Comparison of ENCODE assay signal across 26 cellular contexts in genomic region chr18:8208716-8209115, GRCh38.
"Had no signal": no experiment of that assay in that cellular context is flagged by ENCODE, and none has a peak within 500 bp of the region (broad histone marks: within the 10 kb centered on the region; RNA-seq: fewer than 3 reads in every experiment).

No MANE protein-coding gene starts in this region.

- H3K27ac Mint-ChIP-seq: activated naive CD8-positive, alpha-beta T cell; naive thymus-derived CD4-positive, alpha-beta T cell; stimulated activated naive B cell treated with anti-CD40 and anti-IgM and Interleukin-4, amounts not matched to agents 10 μg/mL and 1 μg/mL and 100 μg/mL, for 72 hours; T-cell had no signal

- H3K27me3 Mint-ChIP-seq: naive thymus-derived CD4-positive, alpha-beta T cell; stimulated activated naive B cell treated with anti-CD40 and anti-IgM and Interleukin-4, amounts not matched to agents 10 μg/mL and 1 μg/mL and 100 μg/mL, for 72 hours; T-cell had no signal

- H3K79me2 ChIP-seq: parathyroid adenoma had no signal

- H3K36me3 Mint-ChIP-seq: activated naive CD8-positive, alpha-beta T cell; stimulated activated naive B cell treated with anti-CD40 and anti-IgM and Interleukin-4, amounts not matched to agents 10 μg/mL and 1 μg/mL and 100 μg/mL, for 72 hours had no signal

- H3K4me3 ChIP-seq: cardiac muscle cell, coronary artery, esophagus squamous epithelium, right atrium auricular region, testis, transverse colon had no signal

- H2AFZ ChIP-seq: parathyroid adenoma had no signal

- ATAC-seq: activated CD4-positive, CD25-positive, alpha-beta regulatory T cell treated with anti-CD3 and anti-CD28 coated beads, Interleukin-2, amount 50 U/mL, for 24 hours; left colon; naive thymus-derived CD4-positive, alpha-beta T cell; stimulated activated naive B cell treated with anti-CD40 and anti-IgM and Interleukin-4, amounts not matched to agents 10 μg/mL and 1 μg/mL and 100 μg/mL, for 72 hours; T-cell had no signal

- H3K36me3 ChIP-seq: cardiac muscle cell, esophagus squamous epithelium, right atrium auricular region, transverse colon had no signal

- DNase-seq: activated CD4-positive, alpha-beta T cell treated with anti-CD3 and anti-CD28 coated beads for 48 hours; activated CD4-positive, alpha-beta T cell treated with anti-CD3 and anti-CD28 coated beads, Interleukin-2, amount 50 U/mL, for 48 hours; activated CD8-positive, alpha-beta memory T cell treated with anti-CD3 and anti-CD28 coated beads for 24 hours; activated effector memory CD4-positive, alpha-beta T cell treated with Interleukin-2 at 50 U/mL for 16 hours; activated naive CD4-positive, alpha-beta T cell treated with Interleukin-2 at 50 U/mL for 16 hours; anterior cingulate cortex; esophagus squamous epithelium; left colon; midbrain; naive thymus-derived CD4-positive, alpha-beta T cell; occipital lobe; stimulated activated CD4-positive, alpha-beta T cell treated with anti-CD3 and anti-CD28 coated beads, Interleukin-15, amount 100 ng/mL, for 24 hours; stimulated activated CD4-positive, alpha-beta T cell treated with anti-CD3 and anti-CD28 coated beads, Interleukin-2, amount 100 ng/mL, for 24 hours; stimulated activated naive B cell treated with anti-CD40 and anti-IgM and Interleukin-4, amounts not matched to agents 10 μg/mL and 1 μg/mL and 100 μg/mL, for 72 hours; T-cell; testis; transverse colon had no signal

- H3K9me3 ChIP-seq: esophagus squamous epithelium, right atrium auricular region, testis, transverse colon had no signal

- H3K9ac ChIP-seq: parathyroid adenoma had no signal

- H3K4me1 ChIP-seq: esophagus squamous epithelium, parathyroid adenoma, testis, transverse colon had no signal

- H3K27ac ChIP-seq: cardiac muscle cell, coronary artery, epithelial cell of prostate, esophagus squamous epithelium, parathyroid adenoma, right atrium auricular region, testis, transverse colon, VCaP had no signal

- H3K4me3 Mint-ChIP-seq: activated naive CD8-positive, alpha-beta T cell; naive thymus-derived CD4-positive, alpha-beta T cell; neural crest cell; stimulated activated naive B cell treated with anti-CD40 and anti-IgM and Interleukin-4, amounts not matched to agents 10 μg/mL and 1 μg/mL and 100 μg/mL, for 72 hours; T-cell had no signal

- H3K4me1 Mint-ChIP-seq: naive thymus-derived CD4-positive, alpha-beta T cell; neural crest cell; stimulated activated naive B cell treated with anti-CD40 and anti-IgM and Interleukin-4, amounts not matched to agents 10 μg/mL and 1 μg/mL and 100 μg/mL, for 72 hours; T-cell had no signal

- H3K27me3 ChIP-seq: cardiac muscle cell, esophagus squamous epithelium, right atrium auricular region, testis, transverse colon had no signal
